1 cellular context compared by ENCODE assay signal in genomic region chr12:31508436-31509150, GRCh38.
TF ChIP-seq lines count a peak whose summit lies in the region.

No MANE protein-coding gene starts in this region.

TF ChIP-seq in GM23338, 12 proteins besides CTCF, POLR2A, EP300 and RAD21 (continued from another document):
- TF ChIP-seq ZNF462 (CRISPR knock-in tag; IDR thresholded peaks at IDR 0.05): no peak
- TF ChIP-seq EZH2phosphoT487 (IDR thresholded peaks at IDR 0.05; ENCODE audit: unreplicated experiment): no peak
- TF ChIP-seq JUNB (IDR thresholded peaks at IDR 0.05; ENCODE audit: unreplicated experiment): no peak
- no peak for TF ChIP-seq NANOG (IDR thresholded peaks at IDR 0.05; ENCODE audit: borderline replicate concordance)
- TF ChIP-seq, protein P1, sequence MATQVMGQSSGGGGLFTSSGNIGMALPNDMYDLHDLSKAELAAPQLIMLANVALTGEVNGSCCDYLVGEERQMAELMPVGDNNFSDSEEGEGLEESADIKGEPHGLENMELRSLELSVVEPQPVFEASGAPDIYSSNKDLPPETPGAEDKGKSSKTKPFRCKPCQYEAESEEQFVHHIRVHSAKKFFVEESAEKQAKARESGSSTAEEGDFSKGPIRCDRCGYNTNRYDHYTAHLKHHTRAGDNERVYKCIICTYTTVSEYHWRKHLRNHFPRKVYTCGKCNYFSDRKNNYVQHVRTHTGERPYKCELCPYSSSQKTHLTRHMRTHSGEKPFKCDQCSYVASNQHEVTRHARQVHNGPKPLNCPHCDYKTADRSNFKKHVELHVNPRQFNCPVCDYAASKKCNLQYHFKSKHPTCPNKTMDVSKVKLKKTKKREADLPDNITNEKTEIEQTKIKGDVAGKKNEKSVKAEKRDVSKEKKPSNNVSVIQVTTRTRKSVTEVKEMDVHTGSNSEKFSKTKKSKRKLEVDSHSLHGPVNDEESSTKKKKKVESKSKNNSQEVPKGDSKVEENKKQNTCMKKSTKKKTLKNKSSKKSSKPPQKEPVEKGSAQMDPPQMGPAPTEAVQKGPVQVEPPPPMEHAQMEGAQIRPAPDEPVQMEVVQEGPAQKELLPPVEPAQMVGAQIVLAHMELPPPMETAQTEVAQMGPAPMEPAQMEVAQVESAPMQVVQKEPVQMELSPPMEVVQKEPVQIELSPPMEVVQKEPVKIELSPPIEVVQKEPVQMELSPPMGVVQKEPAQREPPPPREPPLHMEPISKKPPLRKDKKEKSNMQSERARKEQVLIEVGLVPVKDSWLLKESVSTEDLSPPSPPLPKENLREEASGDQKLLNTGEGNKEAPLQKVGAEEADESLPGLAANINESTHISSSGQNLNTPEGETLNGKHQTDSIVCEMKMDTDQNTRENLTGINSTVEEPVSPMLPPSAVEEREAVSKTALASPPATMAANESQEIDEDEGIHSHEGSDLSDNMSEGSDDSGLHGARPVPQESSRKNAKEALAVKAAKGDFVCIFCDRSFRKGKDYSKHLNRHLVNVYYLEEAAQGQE (IDR thresholded peaks at IDR 0.05; ENCODE audit: unreplicated experiment): no peak
- TF ChIP-seq ZNF114 (CRISPR knock-in tag; IDR thresholded peaks at IDR 0.05): no peak
